Comparison of ENCODE assay signal across 8 cellular contexts in genomic region chr12:55972906-55973597, GRCh38. TPM values are rescaled to one million over a fixed set of nuclear protein-coding genes. Genes with fewer than 3 reads are reported as not detected.
DNase-seq lines count a peak whose midpoint lies in the region; ATAC-seq, FAIRE-seq and TF ChIP-seq lines count a peak whose summit lies in the region.

No MANE protein-coding gene starts in this region.

- TF ChIP-seq POLR2A in K562 (conservative IDR thresholded peaks at IDR 0.05) = peak; percentile 59

- H3K36me3 ChIP-seq in K562 (ENCODE audit: control insufficient read depth, insufficient read depth, low read length) (peaks cover 58% of the 10 kb centered on the region), lower lobe of right lung (peaks cover 6% of the 10 kb centered on the region)

- in situ Hi-C loops in K562 (cut with MboI) = no loop called here

- H3K9me1 ChIP-seq in K562 (ENCODE audit: control insufficient read depth, insufficient read depth, low read length) = no peaks in the 10 kb centered on the region

- TF ChIP-seq RAD21 in K562 (CRISPR knock-in tag; conservative IDR thresholded peaks at IDR 0.05 in 1 of 2, IDR thresholded peaks at IDR 0.05 in 1 of 2) = no peak

- TF ChIP-seq EP300 in K562 (IDR thresholded peaks at IDR 0.05; ENCODE audit: low read length) = no peak; the same call in 1 of the 2 replicates

- H3K4me1 ChIP-seq in K562 (replicated peaks in 1 of 2; ENCODE audit: control insufficient read depth in 2 of 2, insufficient read depth in 2 of 2, low read length in 2 of 2) = peaks cover 11 to 22% of the 10 kb centered on the region in 2 experiments
- peaks cover 52% of the 10 kb centered on the region for H3K4me1 ChIP-seq in lower lobe of right lung

- BruUV-seq in K562 (replicated peaks; lab: Mats Ljungman, UMichigan) = TSS peak; percentile 97

- peak overlapping the region; percentile 99 for H3K4me2 ChIP-seq in K562 (ENCODE audit: insufficient read depth, low read length)

- intact Hi-C loops in K562 (cut with micrococcal nuclease) = loop anchor here (2.0 to 5.0 kb wide), 2 partner anchors 46 to 48 kb away; partner anchors contain the start of genes IKZF4 and PYM1
- intact Hi-C loops in lower lobe of right lung (cut with DNase I) = no loop called here

- FAIRE-seq in HTR-8/SVneo (lab: Jason Lieb, UNC) (peak; percentile 86), K562 (lab: Jason Lieb, UNC) (no peak)

- H3K27ac ChIP-seq in K562 (ENCODE audit: extremely low read depth, low read depth, low read length) (peak overlapping the region; percentile 88), lower lobe of right lung (peak overlapping the region; percentile 89)

- 2% methylated on average over 18 of the region's 18 CpGs for WGBS in K562 (ENCODE audit: insufficient coverage, low coverage, missing lambda C conversion rate)

- TF ChIP-seq CTCF in AG09309 (IDR thresholded peaks at IDR 0.05; ENCODE audit: control insufficient read depth, insufficient read depth, low read depth, low read length, missing control alignments) = no peak
- no peak for TF ChIP-seq CTCF in K562 (IDR thresholded peaks at IDR 0.05 in 2 of 3, conservative IDR thresholded peaks at IDR 0.05 in 1 of 3; ENCODE audit: insufficient read depth in 2 of 3, low read depth in 1 of 3, low read length in 3 of 3)
- TF ChIP-seq CTCF in lower lobe of right lung (IDR thresholded peaks at IDR 0.05) = no peak

- peak overlapping the region; percentile 61 for H2AFZ ChIP-seq in K562 (ENCODE audit: low read depth, low read length)

- H3K9me3 ChIP-seq in K562 (replicated peaks; ENCODE audit: control insufficient read depth, insufficient read depth, low read depth, low read length) = no peaks in the 10 kb centered on the region
- H3K9me3 ChIP-seq in lower lobe of right lung = no peaks in the 10 kb centered on the region

- H3K79me2 ChIP-seq in K562 (ENCODE audit: control insufficient read depth, insufficient read depth, low read length) = peaks cover 53% of the 10 kb centered on the region

- H3K9ac ChIP-seq in K562 (ENCODE audit: insufficient read depth in 1 of 2, low read depth in 2 of 2, low read length in 2 of 2) = peak overlapping the region; percentile 81 to 86; a peak in 3 of 4 replicates

- DNase-seq in AG09309 (ENCODE audit: low read depth) = no peak
- DNase-seq in HTR-8/SVneo (ENCODE audit: insufficient read length, low spot score) = no peak
- peak in 1 of 4 experiments; percentile 29 for DNase-seq in K562 (ENCODE audit: extremely low read depth in 1 of 4, low spot score in 3 of 4)
- no peak for DNase-seq in lower lobe of right lung
- no peak for DNase-seq in activated CD4-positive, CD25-positive, alpha-beta regulatory T cell treated with anti-CD3 and anti-CD28 coated beads, Interleukin-2, amount 50 U/mL, for 72 hours

- POLR2A ChIA-PET in K562 (lab: Yijun Ruan, JAX) = interaction anchor here (0.6 to 2.5 kb wide), 25 partner anchors 12 to 325 kb away, joined by 3 to 49 read pairs (median 5); partner anchors contain the start of genes DNAJC14, IKZF4, ORMDL2 and SARNP

- no peaks in the 10 kb centered on the region; the same call in 1 of the 2 replicates for H4K20me1 ChIP-seq in K562 (replicated peaks; ENCODE audit: control insufficient read depth, insufficient read depth, low read length)

- H3K4me3 ChIP-seq in AG09309 (ENCODE audit: control insufficient read depth, low read depth, low read length) = peak overlapping the region; percentile 79
- H3K4me3 ChIP-seq in K562 = peak overlapping the region; percentile 47
- H3K4me3 ChIP-seq in lower lobe of right lung = peak overlapping the region; percentile 59

- peak; percentile 15 for ATAC-seq in K562
- ATAC-seq in lower lobe of right lung = peak; percentile 1 to 2
- ATAC-seq in GM18517 (IDR thresholded peaks at IDR 0.05; ENCODE audit: unreplicated experiment) = no peak
- ATAC-seq in GM21515 (IDR thresholded peaks at IDR 0.05; ENCODE audit: unreplicated experiment) = no peak
- no peak for ATAC-seq in GM21447 (IDR thresholded peaks at IDR 0.05; ENCODE audit: unreplicated experiment)

- CTCF ChIA-PET in K562 (lab: Yijun Ruan, JAX; ENCODE audit: low intra/inter-chr PET ratio) = interaction anchor here (0.7 kb wide), 1 partner anchor 190 kb away, joined by 7 read pairs; no protein-coding TSS in a partner anchor

- no peaks in the 10 kb centered on the region for H3K27me3 ChIP-seq in K562 (ENCODE audit: control insufficient read depth in 2 of 2, insufficient read depth in 2 of 2, low read length in 2 of 2)
- no peaks in the 10 kb centered on the region for H3K27me3 ChIP-seq in lower lobe of right lung (ENCODE audit: low read depth)

RNA-seq across cellular contexts. Expression of gene RAB5B, which starts 0.8 kb away (rescaled TPM):
- total RNA-seq in K562 (2011; cell fraction: chromatin; rRNA removed; ENCODE audit: low replicate concordance) = 74.2 and 106 TPM in 2 replicates
- total RNA-seq in K562 (2011; cell fraction: nucleolus; rRNA removed) = 56.2 and 58.3 TPM in 2 replicates
- 79.6 and 100 TPM in 2 replicates for total RNA-seq in K562 (2011; cell fraction: nucleoplasm; rRNA removed)
- total RNA-seq in K562 (2014; rRNA removed) = 14.3 and 18.2 TPM in 2 replicates
- total RNA-seq in K562 (2014; rRNA removed; fragmentation: Illumina TruSeq; extraction: Trizol) = 24.7 and 25.2 TPM in 2 replicates
- total RNA-seq in K562 (2015; rRNA removed; fragmentation: Illumina TruSeq; extraction: Trizol) = 20.8 and 22.0 TPM in 2 replicates
- total RNA-seq in K562 (2021) = 33.7 and 35.1 TPM in 2 replicates
- 73.8 and 79.6 TPM in 2 replicates for polyA plus RNA-seq in K562 (2011; rRNA removed)
- 46.7 and 81.7 TPM in 2 replicates for polyA plus RNA-seq in K562 (2011; cell fraction: cytosol; rRNA removed)
- 47.0 and 59.0 TPM in 2 replicates for polyA plus RNA-seq in K562 (2011; cell fraction: nucleus; rRNA removed)
- 30.1 and 47.5 TPM in 2 replicates for polyA plus RNA-seq in K562 (2012)
- 39.7 and 49.4 TPM in 2 replicates for polyA plus RNA-seq in K562 (2014; fragmentation: Illumina TruSeq; extraction: Trizol)
- 10 to 100 TPM in 1 of 2 experiments, 1 to 10 TPM in 1; 6.8 to 12.2 TPM for polyA plus RNA-seq in K562 (2014; fragmentation: Nextera tagmentation; extraction: Ambion mirVana)
- polyA plus RNA-seq in K562 (2014; rRNA removed) = 29.5 and 37.1 TPM in 2 replicates
- 71.3 and 77.5 TPM in 2 replicates for polyA minus RNA-seq in K562 (2011; rRNA and poly(A)+ RNA removed)
- polyA minus RNA-seq in K562 (2011; cell fraction: cytosol; rRNA and poly(A)+ RNA removed) = 31.7 and 33.6 TPM in 2 replicates
- 13.5 and 26.8 TPM in 2 replicates for polyA minus RNA-seq in K562 (2011; cell fraction: nucleus; rRNA and poly(A)+ RNA removed)
- total RNA-seq in lower lobe of right lung = 138 TPM

RNA-seq across cellular contexts. Expression of gene CDK2, which starts 6.4 kb away (rescaled TPM):
- total RNA-seq in K562 (2011; cell fraction: chromatin; rRNA removed; ENCODE audit: low replicate concordance) = 59.4 and 105 TPM in 2 replicates
- total RNA-seq in K562 (2011; cell fraction: nucleolus; rRNA removed) = 83.6 and 91.2 TPM in 2 replicates
- total RNA-seq in K562 (2011; cell fraction: nucleoplasm; rRNA removed) = 82.4 and 85.6 TPM in 2 replicates
- total RNA-seq in K562 (2014; rRNA removed) (83.6 and 101 TPM in 2 replicates), K562 (2014; rRNA removed; fragmentation: Illumina TruSeq; extraction: Trizol) (96.5 and 116 TPM in 2 replicates), K562 (2015; rRNA removed; fragmentation: Illumina TruSeq; extraction: Trizol) (106 and 111 TPM in 2 replicates), K562 (2021) (110 and 133 TPM in 2 replicates), lower lobe of right lung (22.2 TPM)
- polyA plus RNA-seq in K562 (2011; rRNA removed) (200 and 213 TPM in 2 replicates), K562 (2014; fragmentation: Illumina TruSeq; extraction: Trizol) (129 and 166 TPM in 2 replicates), K562 (2014; fragmentation: Nextera tagmentation; extraction: Ambion mirVana) (10 to 100 TPM; 17.4 to 26.4 TPM), K562 (2014; rRNA removed) (109 and 114 TPM in 2 replicates)
- polyA plus RNA-seq in K562 (2011; cell fraction: cytosol; rRNA removed) = 130 and 203 TPM in 2 replicates
- 271 and 421 TPM in 2 replicates for polyA plus RNA-seq in K562 (2011; cell fraction: nucleus; rRNA removed)
- 106 and 139 TPM in 2 replicates for polyA plus RNA-seq in K562 (2012)
- polyA minus RNA-seq in K562 (2011; rRNA and poly(A)+ RNA removed) = 58.7 and 86.0 TPM in 2 replicates
- polyA minus RNA-seq in K562 (2011; cell fraction: cytosol; rRNA and poly(A)+ RNA removed) = 48.2 and 82.6 TPM in 2 replicates
- polyA minus RNA-seq in K562 (2011; cell fraction: nucleus; rRNA and poly(A)+ RNA removed) = 31.2 and 44.9 TPM in 2 replicates

RNA-seq across cellular contexts. Expression of gene PMEL, which starts 7.2 kb away (rescaled TPM):
- 2.5 and 8.4 TPM in 2 replicates for total RNA-seq in K562 (2011; cell fraction: chromatin; rRNA removed; ENCODE audit: low replicate concordance)
- total RNA-seq in K562 (2011; cell fraction: nucleolus; rRNA removed) = 3.4 and 4.2 TPM in 2 replicates
- 5.3 and 6.1 TPM in 2 replicates for total RNA-seq in K562 (2011; cell fraction: nucleoplasm; rRNA removed)
- total RNA-seq in K562 (2014; rRNA removed) (0.36 and 0.78 TPM in 2 replicates), K562 (2014; rRNA removed; fragmentation: Illumina TruSeq; extraction: Trizol) (0.96 and 1.1 TPM in 2 replicates), K562 (2015; rRNA removed; fragmentation: Illumina TruSeq; extraction: Trizol) (0.54 and 0.72 TPM in 2 replicates), K562 (2021) (0.96 and 0.98 TPM in 2 replicates), lower lobe of right lung (1.2 TPM)
- polyA plus RNA-seq in K562 (2011; rRNA removed) (2.0 and 2.8 TPM in 2 replicates), K562 (2014; fragmentation: Illumina TruSeq; extraction: Trizol) (1.4 and 1.9 TPM in 2 replicates), K562 (2014; fragmentation: Nextera tagmentation; extraction: Ambion mirVana) (under 1 TPM; 0.39 to 0.68 TPM), K562 (2014; rRNA removed) (1.1 and 2.5 TPM in 2 replicates)
- polyA plus RNA-seq in K562 (2011; cell fraction: cytosol; rRNA removed) = 2.1 and 2.8 TPM in 2 replicates
- 9.6 and 10.1 TPM in 2 replicates for polyA plus RNA-seq in K562 (2011; cell fraction: nucleus; rRNA removed)
- 0.81 and 1.9 TPM in 2 replicates for polyA plus RNA-seq in K562 (2012)
- 1.5 and 1.6 TPM in 2 replicates for polyA minus RNA-seq in K562 (2011; rRNA and poly(A)+ RNA removed)
- not detected in 2 replicates for polyA minus RNA-seq in K562 (2011; cell fraction: cytosol; rRNA and poly(A)+ RNA removed)
- 1.2 and 1.6 TPM in 2 replicates for polyA minus RNA-seq in K562 (2011; cell fraction: nucleus; rRNA and poly(A)+ RNA removed)

RNA-seq across cellular contexts. Expression of gene SUOX, which starts 24.0 kb away (rescaled TPM):
- total RNA-seq in K562 (2011; cell fraction: chromatin; rRNA removed; ENCODE audit: low replicate concordance) = 64.5 and 126 TPM in 2 replicates
- 67.9 and 78.4 TPM in 2 replicates for total RNA-seq in K562 (2011; cell fraction: nucleolus; rRNA removed)
- total RNA-seq in K562 (2011; cell fraction: nucleoplasm; rRNA removed) = 78.7 and 91.5 TPM in 2 replicates
- 21.3 and 30.1 TPM in 2 replicates for total RNA-seq in K562 (2014; rRNA removed)
- total RNA-seq in K562 (2014; rRNA removed; fragmentation: Illumina TruSeq; extraction: Trizol) = 18.1 and 22.9 TPM in 2 replicates
- 29.9 and 30.0 TPM in 2 replicates for total RNA-seq in K562 (2015; rRNA removed; fragmentation: Illumina TruSeq; extraction: Trizol)
- total RNA-seq in K562 (2021) = 23.7 and 25.8 TPM in 2 replicates
- polyA plus RNA-seq in K562 (2011; rRNA removed) = 31.2 and 31.5 TPM in 2 replicates
- 33.1 and 43.9 TPM in 2 replicates for polyA plus RNA-seq in K562 (2011; cell fraction: cytosol; rRNA removed)
- 62.5 and 76.6 TPM in 2 replicates for polyA plus RNA-seq in K562 (2011; cell fraction: nucleus; rRNA removed)
- polyA plus RNA-seq in K562 (2012) = 26.9 and 29.9 TPM in 2 replicates
- polyA plus RNA-seq in K562 (2014; fragmentation: Illumina TruSeq; extraction: Trizol) = 32.2 and 39.7 TPM in 2 replicates
- 10 to 100 TPM in 1 of 2 experiments, 1 to 10 TPM in 1; 9.2 to 21.6 TPM for polyA plus RNA-seq in K562 (2014; fragmentation: Nextera tagmentation; extraction: Ambion mirVana)
- 25.4 and 27.9 TPM in 2 replicates for polyA plus RNA-seq in K562 (2014; rRNA removed)
- 30.3 and 35.2 TPM in 2 replicates for polyA minus RNA-seq in K562 (2011; rRNA and poly(A)+ RNA removed)
- 16.8 and 19.6 TPM in 2 replicates for polyA minus RNA-seq in K562 (2011; cell fraction: cytosol; rRNA and poly(A)+ RNA removed)
- polyA minus RNA-seq in K562 (2011; cell fraction: nucleus; rRNA and poly(A)+ RNA removed) = 24.4 and 37.4 TPM in 2 replicates
- total RNA-seq in lower lobe of right lung = 23.3 TPM

RNA-seq across cellular contexts. Expression of gene DGKA, which starts 42.1 kb away (rescaled TPM):
- 62.2 and 79.1 TPM in 2 replicates for total RNA-seq in K562 (2011; cell fraction: chromatin; rRNA removed; ENCODE audit: low replicate concordance)
- total RNA-seq in K562 (2011; cell fraction: nucleolus; rRNA removed) = 35.8 and 47.0 TPM in 2 replicates
- 36.1 and 38.3 TPM in 2 replicates for total RNA-seq in K562 (2011; cell fraction: nucleoplasm; rRNA removed)
- 6.2 and 7.6 TPM in 2 replicates for total RNA-seq in K562 (2014; rRNA removed)
- total RNA-seq in K562 (2014; rRNA removed; fragmentation: Illumina TruSeq; extraction: Trizol) = 8.2 and 8.4 TPM in 2 replicates
- 5.3 and 6.0 TPM in 2 replicates for total RNA-seq in K562 (2015; rRNA removed; fragmentation: Illumina TruSeq; extraction: Trizol)
- 11.0 and 11.1 TPM in 2 replicates for total RNA-seq in K562 (2021)
- polyA plus RNA-seq in K562 (2011; rRNA removed) = 5.8 and 10.7 TPM in 2 replicates
- 5.8 and 7.2 TPM in 2 replicates for polyA plus RNA-seq in K562 (2011; cell fraction: cytosol; rRNA removed)
- 71.2 and 80.8 TPM in 2 replicates for polyA plus RNA-seq in K562 (2011; cell fraction: nucleus; rRNA removed)
- polyA plus RNA-seq in K562 (2012) = 9.1 and 13.8 TPM in 2 replicates
- polyA plus RNA-seq in K562 (2014; fragmentation: Illumina TruSeq; extraction: Trizol) = 9.3 and 10.1 TPM in 2 replicates
- polyA plus RNA-seq in K562 (2014; fragmentation: Nextera tagmentation; extraction: Ambion mirVana) = 1 to 10 TPM; 3.4 to 4.7 TPM
- polyA plus RNA-seq in K562 (2014; rRNA removed) = 12.4 and 13.8 TPM in 2 replicates
- 11.4 and 13.3 TPM in 2 replicates for polyA minus RNA-seq in K562 (2011; rRNA and poly(A)+ RNA removed)
- 9.3 and 12.8 TPM in 2 replicates for polyA minus RNA-seq in K562 (2011; cell fraction: cytosol; rRNA and poly(A)+ RNA removed)
- 14.4 and 33.1 TPM in 2 replicates for polyA minus RNA-seq in K562 (2011; cell fraction: nucleus; rRNA and poly(A)+ RNA removed)
- total RNA-seq in lower lobe of right lung = 35.3 TPM

Comparison
In these comparisons a context has a peak if more than half of its experiments do, and no peak if none do; other contexts are left out.
1. ATAC-seq: peak in K562 (single experiment) and lower lobe of right lung (2 of 2); none in GM18517 (single experiment), GM21515 (single experiment) and GM21447 (single experiment).
2. Peak in every context shown above with its lines, with median percentiles within 50 percentile points of each other: H3K4me3 ChIP-seq.